Comparison of ENCODE assay signal across 9 cellular contexts in the genomic region with DNA sequence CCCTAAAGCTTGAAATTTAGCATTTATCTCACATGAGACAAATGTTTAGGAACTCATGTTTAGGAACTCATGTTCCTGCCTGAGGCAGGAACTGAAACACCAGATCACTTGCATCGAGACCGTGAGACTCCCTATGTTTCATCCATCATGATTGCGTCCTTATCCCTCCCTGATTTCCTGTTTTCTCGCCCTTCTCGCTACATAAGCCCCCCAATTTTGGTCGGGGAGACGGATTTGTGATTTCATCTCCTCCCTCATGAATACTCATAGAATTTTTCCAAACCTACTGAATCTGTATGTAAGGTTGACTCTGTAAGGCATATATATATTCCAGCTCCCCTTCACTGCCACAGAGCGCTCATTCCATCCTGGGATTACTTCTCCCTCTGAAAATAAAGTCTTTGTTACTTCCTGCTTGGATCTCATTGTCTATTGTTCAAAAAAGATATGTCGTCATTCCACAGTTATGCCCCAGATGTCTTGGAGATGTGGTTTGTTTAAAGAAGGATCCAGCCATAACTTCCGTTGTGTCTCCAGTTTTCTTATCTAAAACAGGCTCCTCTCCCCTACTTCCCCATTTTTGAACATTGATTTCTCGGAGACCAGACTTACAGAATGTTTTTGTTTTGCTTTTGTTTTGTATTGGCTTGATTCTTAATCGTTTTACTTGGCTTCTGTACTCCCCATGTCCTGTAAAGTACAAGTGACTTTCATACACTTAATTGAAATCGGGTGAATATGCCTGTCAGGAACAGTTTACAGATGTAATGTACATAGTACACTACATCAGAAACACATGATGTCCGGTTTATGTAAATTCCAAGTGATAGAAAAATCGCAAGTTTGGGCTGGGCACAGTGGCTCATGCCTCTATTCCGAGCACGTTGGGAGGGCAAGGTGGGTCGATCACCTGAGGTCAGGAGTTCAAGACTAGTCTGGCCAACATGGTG.
DNase-seq lines count a peak whose midpoint lies in the region; ATAC-seq and TF ChIP-seq lines count a peak whose summit lies in the region.
"Had no signal": no experiment of that assay in that cellular context is flagged by ENCODE, and none has a peak within 500 bp of the region (broad histone marks: within the 10 kb centered on the region; RNA-seq: fewer than 3 reads in every experiment).

No MANE protein-coding gene starts in this region.

- H3K36me3 Mint-ChIP-seq in glutamatergic neuron (ENCODE audit: unreplicated experiment): no peaks in the 10 kb centered on the region

- H3K27me3 Mint-ChIP-seq in glutamatergic neuron (ENCODE audit: unreplicated experiment): peaks cover 14% of the 10 kb centered on the region

- no peaks in the 10 kb centered on the region for H3K27me3 ChIP-seq in esophagus (ENCODE audit: control insufficient read depth in 1 of 2, insufficient read depth in 2 of 2, low read length in 2 of 2)

- no peaks in the 10 kb centered on the region for H3K36me3 ChIP-seq in esophagus (ENCODE audit: control insufficient read depth in 2 of 2, insufficient read depth in 2 of 2, low read length in 1 of 2)

- H3K4me3 Mint-ChIP-seq in glutamatergic neuron (ENCODE audit: unreplicated experiment): no peak overlapping the region
- H3K4me3 Mint-ChIP-seq: T-helper 1 cell treated with Interleukin-12 subunit alpha and Interleukin-12 subunit beta and Interleukin-4 antibody, amounts not matched to agents 30 μg/mL and 1 μg/mL, for 36 hours had no signal

- peak overlapping the region; percentile 80 to 98 for H3K27ac ChIP-seq in esophagus (ENCODE audit: low read depth in 2 of 2, low read length in 1 of 2)

- no peak for TF ChIP-seq CTCF in glutamatergic neuron (IDR thresholded peaks at IDR 0.05; ENCODE audit: partially characterized antibody, unreplicated experiment)

- peak; percentile 4 for ATAC-seq in HG03342 (IDR thresholded peaks at IDR 0.05; ENCODE audit: unreplicated experiment)
- ATAC-seq in HG03095 (IDR thresholded peaks at IDR 0.05; ENCODE audit: unreplicated experiment): no peak

- peaks cover 3% of the 10 kb centered on the region for H3K4me1 Mint-ChIP-seq in glutamatergic neuron (ENCODE audit: low read depth, unreplicated experiment)

- 8% methylated on average over 18 of the region's 18 CpGs for WGBS in esophagus, 2 donors

- H3K9me3 ChIP-seq in esophagus (ENCODE audit: control insufficient read depth in 2 of 2, insufficient read depth in 1 of 2, low read depth in 1 of 2, low read length in 1 of 2): no peaks in the 10 kb centered on the region

- in situ Hi-C loops in Caki2 (cut with HindIII; ENCODE audit: low pct_unique_long_range_greater_than_20kb, low sequenced_read_pairs): no loop called here

- no peak overlapping the region for H3K27ac Mint-ChIP-seq in glutamatergic neuron (ENCODE audit: unreplicated experiment)
- H3K27ac Mint-ChIP-seq: T-helper 1 cell treated with Interleukin-12 subunit alpha and Interleukin-12 subunit beta and Interleukin-4 antibody, amounts not matched to agents 30 μg/mL and 1 μg/mL, for 36 hours had no signal

- H3K4me3 ChIP-seq in esophagus (ENCODE audit: low read depth in 1 of 2, low read length in 2 of 2): peak overlapping the region; percentile 22 to 84

- peaks cover 7% of the 10 kb centered on the region for H3K9me3 Mint-ChIP-seq in glutamatergic neuron (ENCODE audit: unreplicated experiment)
- H3K9me3 Mint-ChIP-seq: T-helper 1 cell treated with Interleukin-12 subunit alpha and Interleukin-12 subunit beta and Interleukin-4 antibody, amounts not matched to agents 30 μg/mL and 1 μg/mL, for 36 hours had no signal

- no peaks in the 10 kb centered on the region for H3K4me1 ChIP-seq in esophagus (ENCODE audit: control insufficient read depth in 2 of 2, insufficient read depth in 2 of 2, low read length in 1 of 2)

- DNase-seq in Caki2 (ENCODE audit: low read depth) (peak; percentile 90), RKO (ENCODE audit: low spot score) (peak; percentile 84), myocyte (ENCODE audit: low read depth) (peak; percentile 79), glutamatergic neuron (no peak), SHP77 treated with DMSO at 0.1 percent for 48 hours (lab: John Stamatoyannopoulos, UW) (no peak)

Comparison
In these comparisons a context has a peak if more than half of its experiments do, and no peak if none do; other contexts are left out.
1. DNase-seq: peak in Caki2 (single experiment), RKO (single experiment) and myocyte (single experiment); none in glutamatergic neuron (single experiment) and SHP77 treated with DMSO at 0.1 percent for 48 hours (single experiment).